Comparison of ENCODE assay signal across 9 cellular contexts in genomic region chr11:75563501-75563977, GRCh38. TPM values are rescaled to one million over a fixed set of nuclear protein-coding genes. Genes with fewer than 3 reads are reported as not detected.
DNase-seq lines count a peak whose midpoint lies in the region; ATAC-seq and TF ChIP-seq lines count a peak whose summit lies in the region.
"Had no signal": no experiment of that assay in that cellular context is flagged by ENCODE, and none has a peak within 500 bp of the region (broad histone marks: within the 10 kb centered on the region; RNA-seq: fewer than 3 reads in every experiment).

No MANE protein-coding gene starts in this region.

- peaks cover 39% of the 10 kb centered on the region for H3K4me1 ChIP-seq in ES-I3 (ENCODE audit: insufficient read depth, low read length)
- H3K4me1 ChIP-seq in prostate gland (replicated peaks), result peaks cover 28% of the 10 kb centered on the region

- TF ChIP-seq CTCF in VCaP (conservative IDR thresholded peaks at IDR 0.05) (no peak), fibroblast of mammary gland (conservative IDR thresholded peaks at IDR 0.05; ENCODE audit: control insufficient read depth, insufficient read depth, low read depth, low read length) (no peak), prostate gland (IDR thresholded peaks at IDR 0.05) (no peak)

- intact Hi-C loops in prostate gland (cut with DNase I) (loop anchor here (5.0 kb wide), 1 partner anchor 249 kb away; no protein-coding TSS in a partner anchor), sciatic nerve (cut with DNase I) (no loop called here)

- H3K4me3 ChIP-seq in fibroblast of mammary gland (ENCODE audit: control insufficient read depth, low read depth, low read length) (peak overlapping the region; percentile 99), prostate gland (peak overlapping the region; percentile 84 to 89)

- H3K36me3 ChIP-seq in ES-I3 (ENCODE audit: insufficient read depth, low read length), result peaks cover 16% of the 10 kb centered on the region
- H3K36me3 ChIP-seq in prostate gland, result peaks cover 8 to 11% of the 10 kb centered on the region in 2 donors

- TF ChIP-seq POLR2A in prostate gland (IDR thresholded peaks at IDR 0.05), result no peak

- H3K27ac ChIP-seq in VCaP (peak overlapping the region; percentile 91; the same call in 1 of the 2 replicates), prostate gland (peak overlapping the region; percentile 98 to 99)

- ATAC-seq in sciatic nerve, result no peak

- H3K9me3 ChIP-seq in ES-I3 (ENCODE audit: control insufficient read depth, insufficient read depth, low read length) (no peaks in the 10 kb centered on the region), prostate gland (no peaks in the 10 kb centered on the region)

- H3K9ac ChIP-seq in ES-I3 (ENCODE audit: low read depth, low read length), result peak overlapping the region; percentile 91

- 5% methylated on average over 5 of the region's 5 CpGs for WGBS in prostate gland

- H3K27me3 ChIP-seq in prostate gland (replicated peaks; ENCODE audit: insufficient read depth), result no peaks in the 10 kb centered on the region

- no peak for DNase-seq in fibroblast of mammary gland (ENCODE audit: low read depth)
- no peak for DNase-seq in prostate gland (ENCODE audit: low spot score)
- DNase-seq in SK-N-DZ (ENCODE audit: low spot score), result no peak
- DNase-seq in COLO668 (lab: John Stamatoyannopoulos, UW; ENCODE audit: unreplicated experiment), result no peak
- no peak for DNase-seq in sciatic nerve (ENCODE audit: low spot score)
- no peak for DNase-seq in NCI-H2171 treated with DMSO at 0.1 percent for 48 hours (lab: John Stamatoyannopoulos, UW)
- DNase-seq: stimulated activated CD8-positive, alpha-beta memory T cell treated with anti-CD3 and anti-CD28 coated beads, Interleukin-4, amount 100 ng/mL, for 48 hours had no signal

RNA-seq across cellular contexts. Expression of gene SERPINH1, which starts 1.5 kb away (rescaled TPM):
- total RNA-seq in prostate gland, result 100 to 1,000 TPM; 123 to 189 TPM
- 72.3 and 87.9 TPM in 2 replicates for polyA plus RNA-seq in SK-N-DZ (2014; cell fraction: cytosol; rRNA removed)
- polyA plus RNA-seq in SK-N-DZ (2014; cell fraction: nucleus; rRNA removed), result 29.8 and 41.3 TPM in 2 replicates
- total RNA-seq in sciatic nerve, result 121 TPM

RNA-seq across cellular contexts. Expression of gene GDPD5, which starts 37.8 kb away (rescaled TPM):
- total RNA-seq in prostate gland (10 to 100 TPM in 1 of 2 donors, 1 to 10 TPM in 1; 1.7 to 14.6 TPM), sciatic nerve (78.5 TPM)
- 1.9 and 2.7 TPM in 2 replicates for polyA plus RNA-seq in SK-N-DZ (2014; cell fraction: cytosol; rRNA removed)
- 3.8 and 4.1 TPM in 2 replicates for polyA plus RNA-seq in SK-N-DZ (2014; cell fraction: nucleus; rRNA removed)
